8 cellular contexts compared by ENCODE assay signal in the genomic region with DNA sequence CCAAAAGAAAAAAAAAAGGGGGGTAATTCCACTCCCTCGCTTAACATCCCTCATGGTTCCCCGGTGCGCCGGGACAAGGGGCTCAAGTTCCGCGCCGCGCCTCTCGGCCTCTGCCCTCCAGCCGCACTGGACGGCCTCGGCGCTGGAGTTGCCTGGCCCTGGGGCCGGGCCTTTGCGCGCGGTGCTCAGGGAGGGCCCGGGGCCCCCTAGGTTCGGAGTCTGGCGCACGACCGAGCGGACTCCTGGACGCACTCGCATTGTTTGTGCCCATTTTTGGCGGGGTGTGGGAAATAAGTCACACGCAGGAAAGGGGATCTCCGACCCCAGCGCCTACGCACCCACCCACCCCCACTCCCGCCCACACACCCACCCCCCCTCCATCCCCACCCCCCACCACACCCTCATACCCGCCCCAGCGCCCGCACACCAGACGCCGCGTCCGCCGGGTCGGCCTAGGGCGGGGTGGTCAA. TPM values are rescaled to one million over a fixed set of nuclear protein-coding genes. Genes with fewer than 3 reads are reported as not detected.
DNase-seq lines count a peak whose midpoint lies in the region; ATAC-seq, FAIRE-seq and TF ChIP-seq lines count a peak whose summit lies in the region.

No MANE protein-coding gene starts in this region.

- DNase-seq in A172 (ENCODE audit: low spot score): peak; percentile 30
- DNase-seq in GM12892 (ENCODE audit: insufficient read length): peak; percentile 78
- peak; percentile 33 for DNase-seq in MCF 10A (ENCODE audit: unreplicated experiment)
- DNase-seq in kidney epithelial cell (ENCODE audit: low read depth): no peak
- DNase-seq in DMS114 treated with DMSO at 0.1 percent for 48 hours (lab: John Stamatoyannopoulos, UW; ENCODE audit: unreplicated experiment): no peak

- H3K4me3 ChIP-seq in OCI-LY1 (ENCODE audit: low read depth, low read length, poor library complexity, severe bottlenecking) (peak overlapping the region; percentile 98), kidney epithelial cell (ENCODE audit: low read depth, low read length) (peak overlapping the region; percentile 78)

- FAIRE-seq in GM12892 (lab: Jason Lieb, UNC): no peak

- peak; percentile 32 for ATAC-seq in HG02852 (IDR thresholded peaks at IDR 0.05; ENCODE audit: unreplicated experiment)

- CTCF ChIA-PET in MCF 10A (lab: Yijun Ruan, JAX): interaction anchor here (1.2 kb wide), 1 partner anchor 9 kb away, joined by 3 read pairs; no protein-coding TSS in a partner anchor

- POLR2A ChIA-PET in MCF 10A (lab: Yijun Ruan, JAX): interaction anchor here (0.6 to 2.9 kb wide), 22 partner anchors 8 to 788 kb away, joined by 3 to 48 read pairs (median 6); partner anchors contain the start of genes BRD3OS, CACFD1, STKLD1 and SURF1

- peak overlapping the region; percentile 88 for H3K4me3 Mint-ChIP-seq in MCF 10A (ENCODE audit: unreplicated experiment)
- H3K4me3 Mint-ChIP-seq in stimulated activated naive CD8-positive, alpha-beta T cell treated with anti-CD3 and anti-CD28 coated beads, Interleukin-15, Interleukin-2, amounts not matched to agents 100 ng/mL and 50 ng/mL, for 24 hours: peak overlapping the region; percentile 97

- TF ChIP-seq POLR2A in GM12892 (IDR thresholded peaks at IDR 0.05; ENCODE audit: low read depth, low read length): no peak

- no peak overlapping the region for H2AFZ ChIP-seq in OCI-LY1 (ENCODE audit: low read length)

- H3K4me2 ChIP-seq in OCI-LY1 (ENCODE audit: low read length): peak overlapping the region; percentile 73

- peaks cover 16% of the 10 kb centered on the region for H3F3A ChIP-seq in OCI-LY1 (ENCODE audit: insufficient read depth, low read length)

- no peak for TF ChIP-seq CTCF in OCI-LY1 (IDR thresholded peaks at IDR 0.05; ENCODE audit: low read length)
- TF ChIP-seq CTCF in MCF 10A (IDR thresholded peaks at IDR 0.05; ENCODE audit: unreplicated experiment): peak; percentile 18
- no peak for TF ChIP-seq CTCF in kidney epithelial cell (IDR thresholded peaks at IDR 0.05; ENCODE audit: insufficient read depth, low read length, poor library complexity, severe bottlenecking)

- no peaks in the 10 kb centered on the region for H3K9me3 Mint-ChIP-seq in MCF 10A (ENCODE audit: unreplicated experiment)
- H3K9me3 Mint-ChIP-seq in stimulated activated naive CD8-positive, alpha-beta T cell treated with anti-CD3 and anti-CD28 coated beads, Interleukin-15, Interleukin-2, amounts not matched to agents 100 ng/mL and 50 ng/mL, for 24 hours: no peaks in the 10 kb centered on the region

- peak overlapping the region; percentile 85 for H3K27ac ChIP-seq in OCI-LY1 (ENCODE audit: low read depth, low read length, poor library complexity, severe bottlenecking)

- H3K79me2 ChIP-seq in OCI-LY1 (ENCODE audit: insufficient read depth, low read length): peaks cover 13% of the 10 kb centered on the region

- H3K36me3 ChIP-seq in OCI-LY1 (ENCODE audit: insufficient read depth, low read length): peaks cover 77% of the 10 kb centered on the region
- peaks cover 12% of the 10 kb centered on the region for H3K36me3 ChIP-seq in kidney epithelial cell (ENCODE audit: control insufficient read depth, insufficient read depth, low read length)

- H3K9me3 ChIP-seq in OCI-LY1 (ENCODE audit: low read length): no peaks in the 10 kb centered on the region

- peak overlapping the region; percentile 100 for H3K9ac ChIP-seq in OCI-LY1 (ENCODE audit: low read length)

- peaks cover 6% of the 10 kb centered on the region for H3K4me1 Mint-ChIP-seq in MCF 10A (ENCODE audit: insufficient read depth, unreplicated experiment)
- H3K4me1 Mint-ChIP-seq in stimulated activated naive CD8-positive, alpha-beta T cell treated with anti-CD3 and anti-CD28 coated beads, Interleukin-15, Interleukin-2, amounts not matched to agents 100 ng/mL and 50 ng/mL, for 24 hours (ENCODE audit: low read depth): peaks cover 46% of the 10 kb centered on the region

- H3K9me2 ChIP-seq in OCI-LY1 (ENCODE audit: low read depth, low read length): no peaks in the 10 kb centered on the region

- H3K27me3 Mint-ChIP-seq in MCF 10A (ENCODE audit: insufficient read depth, unreplicated experiment): no peaks in the 10 kb centered on the region
- H3K27me3 Mint-ChIP-seq in stimulated activated naive CD8-positive, alpha-beta T cell treated with anti-CD3 and anti-CD28 coated beads, Interleukin-15, Interleukin-2, amounts not matched to agents 100 ng/mL and 50 ng/mL, for 24 hours: no peaks in the 10 kb centered on the region

- peaks cover 61% of the 10 kb centered on the region for H3K36me3 Mint-ChIP-seq in MCF 10A (ENCODE audit: insufficient read depth, unreplicated experiment)
- peaks cover 90% of the 10 kb centered on the region for H3K36me3 Mint-ChIP-seq in stimulated activated naive CD8-positive, alpha-beta T cell treated with anti-CD3 and anti-CD28 coated beads, Interleukin-15, Interleukin-2, amounts not matched to agents 100 ng/mL and 50 ng/mL, for 24 hours (ENCODE audit: low read depth)

- peaks cover 31% of the 10 kb centered on the region for H3K4me1 ChIP-seq in OCI-LY1 (ENCODE audit: insufficient read depth, low read length, severe bottlenecking)

- H4K20me1 ChIP-seq in OCI-LY1 (ENCODE audit: insufficient read depth, low read length): no peaks in the 10 kb centered on the region

- BruUV-seq in MCF 10A (replicated peaks; lab: Mats Ljungman, UMichigan): no TSS peak

- intact Hi-C loops in MCF 10A (cut with micrococcal nuclease): no loop called here

- H3K27me3 ChIP-seq in OCI-LY1 (ENCODE audit: insufficient read depth, low read length): no peaks in the 10 kb centered on the region
- H3K27me3 ChIP-seq in kidney epithelial cell (ENCODE audit: control insufficient read depth, insufficient read depth, low read length): no peaks in the 10 kb centered on the region

- peak overlapping the region; percentile 97 for H3K27ac Mint-ChIP-seq in MCF 10A (ENCODE audit: low read depth, unreplicated experiment)
- peak overlapping the region; percentile 99 for H3K27ac Mint-ChIP-seq in stimulated activated naive CD8-positive, alpha-beta T cell treated with anti-CD3 and anti-CD28 coated beads, Interleukin-15, Interleukin-2, amounts not matched to agents 100 ng/mL and 50 ng/mL, for 24 hours

RNA-seq across cellular contexts. Expression of gene MED22, which starts 0.4 kb away (rescaled TPM):
- 17.9 and 30.0 TPM in 2 replicates for total RNA-seq in A172 (2014; rRNA removed; shearing (Covaris generic))
- polyA plus RNA-seq in GM12892 (2012; ENCODE audit: missing spikeins): 10.1 TPM
- total RNA-seq in MCF 10A (2022) (29.3 and 32.6 TPM in 2 replicates), kidney epithelial cell (42.0 and 51.8 TPM in 2 replicates)

RNA-seq across cellular contexts. Expression of gene RPL7A, which starts 0.5 kb away (rescaled TPM):
- 2,228 and 2,364 TPM in 2 replicates for total RNA-seq in A172 (2014; rRNA removed; shearing (Covaris generic))
- polyA plus RNA-seq in GM12892 (2012; ENCODE audit: missing spikeins): 4,474 TPM
- total RNA-seq in MCF 10A (2022) (2,129 and 2,395 TPM in 2 replicates), kidney epithelial cell (2,183 and 2,339 TPM in 2 replicates)

RNA-seq across cellular contexts. Expression of gene SURF1, which starts 8.7 kb away (rescaled TPM):
- 74.4 and 75.2 TPM in 2 replicates for total RNA-seq in A172 (2014; rRNA removed; shearing (Covaris generic))
- polyA plus RNA-seq in GM12892 (2012; ENCODE audit: missing spikeins): 23.6 TPM
- total RNA-seq in MCF 10A (2022) (30.8 and 31.2 TPM in 2 replicates), kidney epithelial cell (39.2 and 56.4 TPM in 2 replicates)

RNA-seq across cellular contexts. Expression of gene SURF2, which starts 8.8 kb away (rescaled TPM):
- 26.3 and 43.1 TPM in 2 replicates for total RNA-seq in A172 (2014; rRNA removed; shearing (Covaris generic))
- polyA plus RNA-seq in GM12892 (2012; ENCODE audit: missing spikeins): 17.1 TPM
- total RNA-seq in MCF 10A (2022): 28.2 and 39.5 TPM in 2 replicates
- 38.7 and 51.5 TPM in 2 replicates for total RNA-seq in kidney epithelial cell

RNA-seq across cellular contexts. Expression of gene SURF6, which starts 11.6 kb away (rescaled TPM):
- 11.4 and 19.5 TPM in 2 replicates for total RNA-seq in A172 (2014; rRNA removed; shearing (Covaris generic))
- 8.5 TPM for polyA plus RNA-seq in GM12892 (2012; ENCODE audit: missing spikeins)
- total RNA-seq in MCF 10A (2022) (30.2 and 40.5 TPM in 2 replicates), kidney epithelial cell (17.4 and 30.8 TPM in 2 replicates)

Comparison
In these comparisons a context has a peak if more than half of its experiments do, and no peak if none do; other contexts are left out.
1. DNase-seq: peak in A172 (single experiment), GM12892 (single experiment) and MCF 10A (single experiment); none in kidney epithelial cell (single experiment) and DMS114 treated with DMSO at 0.1 percent for 48 hours (single experiment).